1 cellular context compared by ENCODE assay signal in genomic region chr1:55179177-55179835, GRCh38.
TF ChIP-seq lines count a peak whose summit lies in the region.

No MANE protein-coding gene starts in this region.

TF ChIP-seq in K562, 482 proteins besides CTCF, POLR2A, EP300 and RAD21 (continued from another document and continues in another):
- TF ChIP-seq, protein P1, sequence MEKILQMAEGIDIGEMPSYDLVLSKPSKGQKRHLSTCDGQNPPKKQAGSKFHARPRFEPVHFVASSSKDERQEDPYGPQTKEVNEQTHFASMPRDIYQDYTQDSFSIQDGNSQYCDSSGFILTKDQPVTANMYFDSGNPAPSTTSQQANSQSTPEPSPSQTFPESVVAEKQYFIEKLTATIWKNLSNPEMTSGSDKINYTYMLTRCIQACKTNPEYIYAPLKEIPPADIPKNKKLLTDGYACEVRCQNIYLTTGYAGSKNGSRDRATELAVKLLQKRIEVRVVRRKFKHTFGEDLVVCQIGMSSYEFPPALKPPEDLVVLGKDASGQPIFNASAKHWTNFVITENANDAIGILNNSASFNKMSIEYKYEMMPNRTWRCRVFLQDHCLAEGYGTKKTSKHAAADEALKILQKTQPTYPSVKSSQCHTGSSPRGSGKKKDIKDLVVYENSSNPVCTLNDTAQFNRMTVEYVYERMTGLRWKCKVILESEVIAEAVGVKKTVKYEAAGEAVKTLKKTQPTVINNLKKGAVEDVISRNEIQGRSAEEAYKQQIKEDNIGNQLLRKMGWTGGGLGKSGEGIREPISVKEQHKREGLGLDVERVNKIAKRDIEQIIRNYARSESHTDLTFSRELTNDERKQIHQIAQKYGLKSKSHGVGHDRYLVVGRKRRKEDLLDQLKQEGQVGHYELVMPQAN (IDR thresholded peaks at IDR 0.05; ENCODE audit: borderline replicate concordance) = no peak
- TF ChIP-seq, protein P2, sequence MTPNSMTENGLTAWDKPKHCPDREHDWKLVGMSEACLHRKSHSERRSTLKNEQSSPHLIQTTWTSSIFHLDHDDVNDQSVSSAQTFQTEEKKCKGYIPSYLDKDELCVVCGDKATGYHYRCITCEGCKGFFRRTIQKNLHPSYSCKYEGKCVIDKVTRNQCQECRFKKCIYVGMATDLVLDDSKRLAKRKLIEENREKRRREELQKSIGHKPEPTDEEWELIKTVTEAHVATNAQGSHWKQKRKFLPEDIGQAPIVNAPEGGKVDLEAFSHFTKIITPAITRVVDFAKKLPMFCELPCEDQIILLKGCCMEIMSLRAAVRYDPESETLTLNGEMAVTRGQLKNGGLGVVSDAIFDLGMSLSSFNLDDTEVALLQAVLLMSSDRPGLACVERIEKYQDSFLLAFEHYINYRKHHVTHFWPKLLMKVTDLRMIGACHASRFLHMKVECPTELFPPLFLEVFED (CRISPR knock-in tag; conservative IDR thresholded peaks at IDR 0.05) = no peak; the same call in 1 of the 2 replicates
- TF ChIP-seq ZNF589 (CRISPR knock-in tag; IDR thresholded peaks at IDR 0.05; ENCODE audit: low read depth) = no peak
- TF ChIP-seq ZEB2 (IDR thresholded peaks at IDR 0.05) = peak; percentile 42; the same call in 1 of the 2 replicates
- no peak for TF ChIP-seq PCBP1 (IDR thresholded peaks at IDR 0.05; ENCODE audit: low read depth, low read length, poor library complexity, severe bottlenecking)
- 0 out of 2 replicates have a peak, but pooled peaks have one; percentile 32 for TF ChIP-seq L3MBTL2 (IDR thresholded peaks at IDR 0.05)
- TF ChIP-seq ETV5 (CRISPR knock-in tag; IDR thresholded peaks at IDR 0.05; ENCODE audit: low read depth) = 0 out of 2 replicates have a peak, but pooled peaks have one; percentile 57
- TF ChIP-seq SNRNP70 (optimal IDR thresholded peaks at IDR 0.05; ENCODE audit: low read depth, low read length) = no peak
- no peak for TF ChIP-seq HDAC3 (IDR thresholded peaks at IDR 0.05; ENCODE audit: borderline replicate concordance, partially characterized antibody)
- peak; percentile 96 for TF ChIP-seq DPF2 (IDR thresholded peaks at IDR 0.05)
- no peak for TF ChIP-seq MCM2 (IDR thresholded peaks at IDR 0.05; ENCODE audit: low read depth)
- peak; percentile 91 for TF ChIP-seq JUN (IDR thresholded peaks at IDR 0.05; ENCODE audit: borderline replicate concordance, low read depth, low read length)
- no peak for TF ChIP-seq JUN (CRISPR knock-in tag; IDR thresholded peaks at IDR 0.05; ENCODE audit: borderline replicate concordance)
- TF ChIP-seq FOXK2 (conservative IDR thresholded peaks at IDR 0.05 in 1 of 2, IDR thresholded peaks at IDR 0.05 in 1 of 2; ENCODE audit: low read depth in 2 of 2) = no peak
- TF ChIP-seq PHTF2 (CRISPR knock-in tag; IDR thresholded peaks at IDR 0.05) = no peak
- no peak for TF ChIP-seq ZNF140 (CRISPR knock-in tag; IDR thresholded peaks at IDR 0.05)
- TF ChIP-seq ARID2 (IDR thresholded peaks at IDR 0.05) = no peak
- no peak for TF ChIP-seq HNRNPUL1 (IDR thresholded peaks at IDR 0.05; ENCODE audit: low read length)
- TF ChIP-seq CBFA2T3 (IDR thresholded peaks at IDR 0.05) = peak; percentile 85
- no peak for TF ChIP-seq SUPT5H (IDR thresholded peaks at IDR 0.05)
- TF ChIP-seq CSDE1 (IDR thresholded peaks at IDR 0.05) = no peak
- no peak for TF ChIP-seq EGR1 (conservative IDR thresholded peaks at IDR 0.05)
- TF ChIP-seq ETS2 (tag; IDR thresholded peaks at IDR 0.05; ENCODE audit: borderline replicate concordance, poor library complexity, severe bottlenecking) = no peak
- no peak for TF ChIP-seq KLF16 (IDR thresholded peaks at IDR 0.05)
- TF ChIP-seq FOS (IDR thresholded peaks at IDR 0.05; ENCODE audit: extremely low read depth, insufficient read length) = peak; percentile 67
- TF ChIP-seq, protein P3, sequence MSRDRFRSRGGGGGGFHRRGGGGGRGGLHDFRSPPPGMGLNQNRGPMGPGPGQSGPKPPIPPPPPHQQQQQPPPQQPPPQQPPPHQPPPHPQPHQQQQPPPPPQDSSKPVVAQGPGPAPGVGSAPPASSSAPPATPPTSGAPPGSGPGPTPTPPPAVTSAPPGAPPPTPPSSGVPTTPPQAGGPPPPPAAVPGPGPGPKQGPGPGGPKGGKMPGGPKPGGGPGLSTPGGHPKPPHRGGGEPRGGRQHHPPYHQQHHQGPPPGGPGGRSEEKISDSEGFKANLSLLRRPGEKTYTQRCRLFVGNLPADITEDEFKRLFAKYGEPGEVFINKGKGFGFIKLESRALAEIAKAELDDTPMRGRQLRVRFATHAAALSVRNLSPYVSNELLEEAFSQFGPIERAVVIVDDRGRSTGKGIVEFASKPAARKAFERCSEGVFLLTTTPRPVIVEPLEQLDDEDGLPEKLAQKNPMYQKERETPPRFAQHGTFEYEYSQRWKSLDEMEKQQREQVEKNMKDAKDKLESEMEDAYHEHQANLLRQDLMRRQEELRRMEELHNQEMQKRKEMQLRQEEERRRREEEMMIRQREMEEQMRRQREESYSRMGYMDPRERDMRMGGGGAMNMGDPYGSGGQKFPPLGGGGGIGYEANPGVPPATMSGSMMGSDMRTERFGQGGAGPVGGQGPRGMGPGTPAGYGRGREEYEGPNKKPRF (IDR thresholded peaks at IDR 0.05; ENCODE audit: low read depth, low read length) = no peak
- TF ChIP-seq SMARCE1 (IDR thresholded peaks at IDR 0.05) = peak; percentile 95
- peak; percentile 75; the same call in 1 of the 2 replicates for TF ChIP-seq ELF4 (CRISPR knock-in tag; IDR thresholded peaks at IDR 0.05)
- TF ChIP-seq RFX1 (IDR thresholded peaks at IDR 0.05) = no peak
- peak; percentile 94 for TF ChIP-seq ARID1B (IDR thresholded peaks at IDR 0.05)
- no peak for TF ChIP-seq POLR2H (tag; IDR thresholded peaks at IDR 0.05; ENCODE audit: low read depth)
- 0 out of 4 replicates have a peak, but pooled peaks of 1 of the 2 experiments have one; percentile 68 for TF ChIP-seq ARNT (IDR thresholded peaks at IDR 0.05)
- no peak for TF ChIP-seq BDP1 (IDR thresholded peaks at IDR 0.05; ENCODE audit: insufficient read depth, insufficient read length)
- no peak for TF ChIP-seq ZNF143 (CRISPR knock-in tag; IDR thresholded peaks at IDR 0.05)
- TF ChIP-seq ZNF324 (CRISPR knock-in tag; IDR thresholded peaks at IDR 0.05) = no peak
- TF ChIP-seq CBX8 (IDR thresholded peaks at IDR 0.05; ENCODE audit: borderline replicate concordance, extremely low read depth, low read depth, low read length, poor library complexity, severe bottlenecking) = no peak
- TF ChIP-seq, protein P4, sequence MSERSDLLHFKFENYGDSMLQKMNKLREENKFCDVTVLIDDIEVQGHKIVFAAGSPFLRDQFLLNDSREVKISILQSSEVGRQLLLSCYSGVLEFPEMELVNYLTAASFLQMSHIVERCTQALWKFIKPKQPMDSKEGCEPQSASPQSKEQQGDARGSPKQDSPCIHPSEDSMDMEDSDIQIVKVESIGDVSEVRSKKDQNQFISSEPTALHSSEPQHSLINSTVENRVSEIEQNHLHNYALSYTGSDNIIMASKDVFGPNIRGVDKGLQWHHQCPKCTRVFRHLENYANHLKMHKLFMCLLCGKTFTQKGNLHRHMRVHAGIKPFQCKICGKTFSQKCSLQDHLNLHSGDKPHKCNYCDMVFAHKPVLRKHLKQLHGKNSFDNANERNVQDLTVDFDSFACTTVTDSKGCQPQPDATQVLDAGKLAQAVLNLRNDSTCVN (CRISPR knock-in tag; IDR thresholded peaks at IDR 0.05) = no peak
- TF ChIP-seq ILF3 (IDR thresholded peaks at IDR 0.05; ENCODE audit: borderline replicate concordance) = no peak
- TF ChIP-seq, protein P5, sequence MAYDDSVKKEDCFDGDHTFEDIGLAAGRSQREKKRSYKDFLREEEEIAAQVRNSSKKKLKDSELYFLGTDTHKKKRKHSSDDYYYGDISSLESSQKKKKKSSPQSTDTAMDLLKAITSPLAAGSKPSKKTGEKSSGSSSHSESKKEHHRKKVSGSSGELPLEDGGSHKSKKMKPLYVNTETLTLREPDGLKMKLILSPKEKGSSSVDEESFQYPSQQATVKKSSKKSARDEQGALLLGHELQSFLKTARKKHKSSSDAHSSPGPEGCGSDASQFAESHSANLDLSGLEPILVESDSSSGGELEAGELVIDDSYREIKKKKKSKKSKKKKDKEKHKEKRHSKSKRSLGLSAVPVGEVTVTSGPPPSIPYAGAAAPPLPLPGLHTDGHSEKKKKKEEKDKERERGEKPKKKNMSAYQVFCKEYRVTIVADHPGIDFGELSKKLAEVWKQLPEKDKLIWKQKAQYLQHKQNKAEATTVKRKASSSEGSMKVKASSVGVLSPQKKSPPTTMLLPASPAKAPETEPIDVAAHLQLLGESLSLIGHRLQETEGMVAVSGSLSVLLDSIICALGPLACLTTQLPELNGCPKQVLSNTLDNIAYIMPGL (CRISPR knock-in tag; IDR thresholded peaks at IDR 0.05) = no peak
- no peak for TF ChIP-seq ZNF280B (CRISPR knock-in tag; IDR thresholded peaks at IDR 0.05)
- 0 out of 4 replicates have a peak, but pooled peaks of 1 of the 2 experiments have one; percentile 8 for TF ChIP-seq MAZ (CRISPR knock-in tag; conservative IDR thresholded peaks at IDR 0.05 in 1 of 2, IDR thresholded peaks at IDR 0.05 in 1 of 2)
- peak; percentile 93 for TF ChIP-seq PKNOX1 (IDR thresholded peaks at IDR 0.05)
- TF ChIP-seq RBBP5 (IDR thresholded peaks at IDR 0.05; ENCODE audit: borderline replicate concordance, insufficient read depth, low read length, poor library complexity, severe bottlenecking) = no peak
- peak; percentile 72 for TF ChIP-seq ZNF316 (IDR thresholded peaks at IDR 0.05)
- TF ChIP-seq TAF1 (IDR thresholded peaks at IDR 0.05; ENCODE audit: control insufficient read depth, extremely low read depth, insufficient read depth, low read length, severe bottlenecking) = no peak
- peak; percentile 64 for TF ChIP-seq EHMT2 (IDR thresholded peaks at IDR 0.05)
- TF ChIP-seq RCOR1 (IDR thresholded peaks at IDR 0.05; ENCODE audit: borderline replicate concordance in 1 of 2, low read depth in 2 of 2, low read length in 2 of 2) = peak; percentile 34 to 91; a peak in 2 of 4 replicates
- TF ChIP-seq GATAD2B (IDR thresholded peaks at IDR 0.05; ENCODE audit: borderline replicate concordance) = peak; percentile 14; the same call in 1 of the 2 replicates
- peak; percentile 59 for TF ChIP-seq GATA2 (CRISPR knock-in tag; IDR thresholded peaks at IDR 0.05)
- no peak for TF ChIP-seq SETDB1 (IDR thresholded peaks at IDR 0.05; ENCODE audit: low read length)
- TF ChIP-seq, protein P6, sequence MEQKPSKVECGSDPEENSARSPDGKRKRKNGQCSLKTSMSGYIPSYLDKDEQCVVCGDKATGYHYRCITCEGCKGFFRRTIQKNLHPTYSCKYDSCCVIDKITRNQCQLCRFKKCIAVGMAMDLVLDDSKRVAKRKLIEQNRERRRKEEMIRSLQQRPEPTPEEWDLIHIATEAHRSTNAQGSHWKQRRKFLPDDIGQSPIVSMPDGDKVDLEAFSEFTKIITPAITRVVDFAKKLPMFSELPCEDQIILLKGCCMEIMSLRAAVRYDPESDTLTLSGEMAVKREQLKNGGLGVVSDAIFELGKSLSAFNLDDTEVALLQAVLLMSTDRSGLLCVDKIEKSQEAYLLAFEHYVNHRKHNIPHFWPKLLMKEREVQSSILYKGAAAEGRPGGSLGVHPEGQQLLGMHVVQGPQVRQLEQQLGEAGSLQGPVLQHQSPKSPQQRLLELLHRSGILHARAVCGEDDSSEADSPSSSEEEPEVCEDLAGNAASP (IDR thresholded peaks at IDR 0.05) = no peak
- TF ChIP-seq, protein P7, sequence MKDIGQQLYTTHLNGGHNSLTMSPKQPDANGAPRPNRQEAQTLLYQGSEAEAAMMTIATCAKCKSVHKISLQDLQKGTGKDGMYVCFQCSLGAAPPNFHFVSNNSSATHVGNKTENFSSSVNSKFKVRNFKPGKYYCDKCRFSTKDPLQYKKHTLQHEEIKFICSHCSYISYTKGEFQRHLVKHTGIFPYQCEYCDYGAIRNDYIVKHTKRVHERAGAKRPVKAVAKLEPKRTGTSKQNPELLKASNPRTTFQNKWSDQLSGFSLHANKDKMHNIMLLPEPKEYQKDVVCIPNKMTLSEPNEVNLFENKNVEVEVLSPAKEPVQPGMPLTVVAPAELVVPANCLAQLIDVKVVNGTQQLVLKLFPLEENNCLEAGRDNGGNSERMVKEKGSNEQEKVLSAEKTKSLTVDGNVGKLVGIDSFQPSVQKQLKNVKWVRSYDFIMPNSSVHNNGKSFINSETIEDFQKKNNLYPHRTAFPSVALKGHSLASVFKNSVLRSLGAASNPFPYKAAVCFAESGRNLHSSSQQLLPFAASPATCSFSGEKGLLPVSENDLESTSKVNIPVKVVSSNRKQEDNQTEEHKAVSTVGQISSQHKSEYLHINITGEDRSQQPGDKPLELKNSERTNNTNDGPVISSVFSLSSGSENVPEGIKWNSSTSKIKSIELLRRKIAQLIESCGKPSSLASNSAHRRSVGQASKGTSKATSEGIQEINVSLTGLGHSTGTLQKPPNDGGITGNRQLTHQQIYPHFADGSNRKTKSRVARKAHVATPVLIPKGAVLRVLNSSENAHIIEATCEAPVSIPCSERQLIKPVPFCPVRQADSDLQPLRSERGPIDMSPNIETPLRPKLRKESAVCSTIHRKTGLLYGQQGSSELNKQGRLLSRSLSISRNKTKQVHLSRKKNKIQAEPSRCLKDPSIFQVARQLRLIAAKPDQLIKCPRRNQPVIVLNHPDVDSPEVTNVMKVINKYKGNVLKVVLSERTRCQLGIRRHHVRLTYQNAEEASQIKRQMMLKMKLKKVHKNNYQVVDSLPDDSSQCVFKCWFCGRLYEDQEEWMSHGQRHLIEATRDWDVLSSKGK (CRISPR knock-in tag; IDR thresholded peaks at IDR 0.05) = no peak
- no peak for TF ChIP-seq ZFP36 (IDR thresholded peaks at IDR 0.05; ENCODE audit: low read depth, low read length, partially characterized antibody)
- no peak for TF ChIP-seq ZNF764 (CRISPR knock-in tag; IDR thresholded peaks at IDR 0.05; ENCODE audit: low read depth)
- no peak for TF ChIP-seq TARDBP (IDR thresholded peaks at IDR 0.05)
- no peak for TF ChIP-seq ESRRB (CRISPR knock-in tag; IDR thresholded peaks at IDR 0.05; ENCODE audit: borderline replicate concordance)
- no peak for TF ChIP-seq ASH1L (IDR thresholded peaks at IDR 0.05; ENCODE audit: borderline replicate concordance, low read depth, partially characterized antibody)
